Comparison of ENCODE assay signal across 28 cellular contexts in the genomic region with DNA sequence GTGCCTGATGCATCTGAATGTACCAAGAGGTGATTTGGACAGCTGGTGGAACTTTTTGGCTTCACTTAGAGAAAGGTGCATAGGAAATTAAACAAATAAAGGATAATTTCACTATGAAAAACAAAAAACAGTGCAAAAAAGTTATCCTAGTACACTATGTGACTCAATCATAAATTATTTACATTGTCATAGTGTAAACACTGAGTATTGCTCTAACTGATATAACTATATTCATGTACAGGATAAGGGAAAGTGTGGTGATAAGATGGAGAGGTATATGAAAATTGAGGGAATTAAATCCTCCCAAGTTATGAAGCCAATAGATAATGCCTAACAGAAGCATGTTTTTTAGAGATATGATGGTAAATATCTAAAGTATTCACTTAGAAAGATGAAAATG. TPM values are rescaled to one million over a fixed set of nuclear protein-coding genes. Genes with fewer than 3 reads are reported as not detected.
A peak's percentile ranks its signal among the peaks of the same experiment; 100 is the strongest.
DNase-seq lines count a peak whose midpoint lies in the region; ATAC-seq, FAIRE-seq and TF ChIP-seq lines count a peak whose summit lies in the region.
"Had no signal": no experiment of that assay in that cellular context is flagged by ENCODE, and none has a peak within 500 bp of the region (broad histone marks: within the 10 kb centered on the region; RNA-seq: fewer than 3 reads in every experiment).

No MANE protein-coding gene starts in this region.

- DNase-seq in A549 (ENCODE audit: low read depth in 1 of 2, low spot score in 1 of 2), result no peak
- DNase-seq in ELR (ENCODE audit: low read depth), result peak; percentile 4
- no peak for DNase-seq in RWPE2 (ENCODE audit: low spot score)
- DNase-seq in Kasumi-1 (lab: John Stamatoyannopoulos, UW), result no peak
- DNase-seq in kidney, result no peak
- no peak for DNase-seq in activated CD4-positive, alpha-beta memory T cell treated with anti-CD3 and anti-CD28 coated beads, Interleukin-2, amount 10 ng/mL, durations not matched to agents 7 days and 5 days
- DNase-seq: ACHN; BE2C; C1 segment of cervical spinal cord; Caco-2; CD4-positive, CD25-positive, alpha-beta regulatory T cell; CD8-positive, alpha-beta T cell; DMS 273 treated with DMSO at 0.1 percent for 48 hours; DMS153; DMS53; DMS79; DND-41; EL; GF-D8 had no signal

- H3K9me3 ChIP-seq in A549 (no peaks in the 10 kb centered on the region), RWPE2 (ENCODE audit: severe bottlenecking) (no peaks in the 10 kb centered on the region), kidney (ENCODE audit: control insufficient read depth in 1 of 2, low read length in 2 of 2) (no peaks in the 10 kb centered on the region)
- H3K9me3 ChIP-seq: BE2C, BLaER1, Caco-2 had no signal

- FAIRE-seq in A549 (lab: Jason Lieb, UNC), result no peak
- no peak for FAIRE-seq in kidney (lab: Jason Lieb, UNC)
- FAIRE-seq: G401.6, GM12891, GM19239 had no signal

- TF ChIP-seq POLR2A in A549 (IDR thresholded peaks at IDR 0.05; ENCODE audit: low read length), result no peak

- no peaks in the 10 kb centered on the region for H3K9me3 Mint-ChIP-seq in activated CD4-positive, alpha-beta memory T cell treated with anti-CD3 and anti-CD28 coated beads, Interleukin-2, amount 10 ng/mL, durations not matched to agents 7 days and 5 days
- H3K9me3 Mint-ChIP-seq: CD8-positive, alpha-beta T cell had no signal

- no peak for TF ChIP-seq CTCF in A549 (IDR thresholded peaks at IDR 0.05)
- no peak for TF ChIP-seq CTCF in RWPE2 (IDR thresholded peaks at IDR 0.05; ENCODE audit: poor library complexity, severe bottlenecking)
- TF ChIP-seq CTCF in kidney (IDR thresholded peaks at IDR 0.05; ENCODE audit: borderline replicate concordance, extremely low read depth, insufficient read depth), result no peak

- TF ChIP-seq RAD21 in A549 (conservative IDR thresholded peaks at IDR 0.05 in 1 of 2, IDR thresholded peaks at IDR 0.05 in 1 of 2), result no peak

- no peaks in the 10 kb centered on the region for H3K27me3 Mint-ChIP-seq in activated CD4-positive, alpha-beta memory T cell treated with anti-CD3 and anti-CD28 coated beads, Interleukin-2, amount 10 ng/mL, durations not matched to agents 7 days and 5 days
- H3K27me3 Mint-ChIP-seq: CD4-positive, CD25-positive, alpha-beta regulatory T cell had no signal

- POLR2A ChIA-PET in A549 (lab: Yijun Ruan, JAX), result interaction anchor here (2.2 kb wide), 1 partner anchor 51 kb away, joined by 7 read pairs; no protein-coding TSS in a partner anchor
- POLR2A ChIA-PET in activated CD4-positive, alpha-beta memory T cell treated with anti-CD3 and anti-CD28 coated beads, Interleukin-2, amount 10 ng/mL, durations not matched to agents 7 days and 5 days (lab: Charles Lee), result no interaction called here

- no peaks in the 10 kb centered on the region for H3K27me3 ChIP-seq in RWPE2 (ENCODE audit: insufficient read depth, poor library complexity, severe bottlenecking)
- H3K27me3 ChIP-seq: BLaER1 had no signal

- H3K4me1 Mint-ChIP-seq in activated CD4-positive, alpha-beta memory T cell treated with anti-CD3 and anti-CD28 coated beads, Interleukin-2, amount 10 ng/mL, durations not matched to agents 7 days and 5 days, result no peaks in the 10 kb centered on the region
- H3K4me1 Mint-ChIP-seq: CD14-positive monocyte; CD4-positive, CD25-positive, alpha-beta regulatory T cell had no signal

- no peaks in the 10 kb centered on the region for H3K36me3 Mint-ChIP-seq in activated CD4-positive, alpha-beta memory T cell treated with anti-CD3 and anti-CD28 coated beads, Interleukin-2, amount 10 ng/mL, durations not matched to agents 7 days and 5 days (ENCODE audit: low read depth)
- H3K36me3 Mint-ChIP-seq: CD14-positive monocyte; CD4-positive, CD25-positive, alpha-beta regulatory T cell; CD8-positive, alpha-beta T cell had no signal

- peak overlapping the region; percentile 86 to 92 for H3K27ac ChIP-seq in A549
- no peak overlapping the region for H3K27ac ChIP-seq in RWPE2 (ENCODE audit: poor library complexity, severe bottlenecking)
- no peak overlapping the region for H3K27ac ChIP-seq in kidney (ENCODE audit: low read depth in 2 of 2, low read length in 2 of 2)
- H3K27ac ChIP-seq: 22Rv1, BLaER1 had no signal

- H3K36me3 ChIP-seq in RWPE2 (ENCODE audit: low read depth) (no peaks in the 10 kb centered on the region), kidney (ENCODE audit: control insufficient read depth in 1 of 2, insufficient read depth in 2 of 2, low read length in 2 of 2) (no peaks in the 10 kb centered on the region)
- H3K36me3 ChIP-seq: BE2C, BLaER1 had no signal

- TF ChIP-seq EP300 in A549 (IDR thresholded peaks at IDR 0.05), result no peak

- no peak overlapping the region for H3K4me3 Mint-ChIP-seq in activated CD4-positive, alpha-beta memory T cell treated with anti-CD3 and anti-CD28 coated beads, Interleukin-2, amount 10 ng/mL, durations not matched to agents 7 days and 5 days
- H3K4me3 Mint-ChIP-seq: CD14-positive monocyte; CD4-positive, CD25-positive, alpha-beta regulatory T cell; CD8-positive, alpha-beta T cell had no signal

- H3K27ac Mint-ChIP-seq in activated CD4-positive, alpha-beta memory T cell treated with anti-CD3 and anti-CD28 coated beads, Interleukin-2, amount 10 ng/mL, durations not matched to agents 7 days and 5 days, result no peak overlapping the region
- H3K27ac Mint-ChIP-seq: CD14-positive monocyte; CD4-positive, CD25-positive, alpha-beta regulatory T cell; CD8-positive, alpha-beta T cell had no signal

- H3K9ac ChIP-seq in kidney (ENCODE audit: low read length in 2 of 2), result no peak overlapping the region
- H3K9ac ChIP-seq: BLaER1 had no signal

- H3K4me2 ChIP-seq in A549, result peak overlapping the region; percentile 82
- H3K4me2 ChIP-seq: BLaER1 had no signal

- ATAC-seq in A549 (no peak), RWPE2 (ENCODE audit: low read depth) (peak; percentile 59; the same call in 2 of the 3 replicates)
- ATAC-seq: CD8-positive, alpha-beta T cell had no signal

- CTCF ChIA-PET in A549 (lab: Yijun Ruan, JAX), result interaction anchor here (0.7 to 2.2 kb wide), 3 partner anchors 9 to 94 kb away, joined by 3 to 7 read pairs (median 5); no protein-coding TSS in a partner anchor
- CTCF ChIA-PET in activated CD4-positive, alpha-beta memory T cell treated with anti-CD3 and anti-CD28 coated beads, Interleukin-2, amount 10 ng/mL, durations not matched to agents 7 days and 5 days (lab: Charles Lee), result no interaction called here

- H3K4me1 ChIP-seq in A549, result peaks cover 41% of the 10 kb centered on the region
- peaks cover 12% of the 10 kb centered on the region for H3K4me1 ChIP-seq in RWPE2 (ENCODE audit: insufficient read depth, poor library complexity, severe bottlenecking)
- no peaks in the 10 kb centered on the region for H3K4me1 ChIP-seq in kidney (ENCODE audit: control insufficient read depth in 1 of 2, insufficient read depth in 1 of 2, low read depth in 1 of 2, low read length in 2 of 2)
- H3K4me1 ChIP-seq: BE2C, BLaER1, Caco-2 had no signal

- intact Hi-C loops in kidney (cut with DNase I), result no loop called here

- H3K4me3 ChIP-seq in A549 (no peak overlapping the region), RWPE2 (ENCODE audit: severe bottlenecking) (no peak overlapping the region), kidney (ENCODE audit: low read length in 2 of 2) (no peak overlapping the region)
- H3K4me3 ChIP-seq: BLaER1 had no signal

TF ChIP-seq in A549, 52 proteins besides CTCF, POLR2A, EP300 and RAD21:
- TF ChIP-seq KDM5A (IDR thresholded peaks at IDR 0.05), result no peak
- TF ChIP-seq SREBF2 (IDR thresholded peaks at IDR 0.05), result no peak
- no peak for TF ChIP-seq TP53 (CRISPR knock-in tag; IDR thresholded peaks at IDR 0.05)
- TF ChIP-seq GATA3 (IDR thresholded peaks at IDR 0.05; ENCODE audit: borderline replicate concordance), result no peak

RNA-seq across cellular contexts. Expression of a gene that starts 50.2 kb away (rescaled TPM):
- polyA plus RNA-seq in A549 (2011; rRNA removed) (8.7 and 10.6 TPM in 2 replicates), A549 (2017; fragmentation: RNase III; extraction: RNeasy Plus Mini Kit Qiagen cat#74134 plus additional on column Dnase treatment) (3.5 to 4.2 TPM (median 3.6 TPM) in 3 replicates), kidney (ENCODE audit: insufficient read depth, low read depth, low replicate concordance) (1.2 TPM)
- polyA plus RNA-seq in A549 (2012; cell fraction: cytosol; rRNA removed), result 3.3 and 3.7 TPM in 2 replicates
- 2.8 and 2.9 TPM in 2 replicates for polyA plus RNA-seq in A549 (2012; cell fraction: nucleus; rRNA removed)
- 17.3 and 21.5 TPM in 2 replicates for polyA minus RNA-seq in A549 (2011; rRNA and poly(A)+ RNA removed)
- total RNA-seq in kidney, result 0.79 TPM
- not detected for total RNA-seq in activated CD4-positive, alpha-beta memory T cell treated with anti-CD3 and anti-CD28 coated beads, Interleukin-2, amount 10 ng/mL, durations not matched to agents 7 days and 5 days
- total RNA-seq: A172; CD4-positive, CD25-positive, alpha-beta regulatory T cell; CD8-positive, alpha-beta T cell; Daoy had no signal
- polyA plus RNA-seq: AG04450; CD14-positive monocyte; CD4-positive, CD25-positive, alpha-beta regulatory T cell had no signal

Comparison
In these comparisons a context has a peak if more than half of its experiments do, and no peak if none do; other contexts are left out.
1. H3K27ac ChIP-seq: peak in A549 (2 of 2); none in RWPE2 (single experiment) and kidney (0 of 2).